Comparison of ENCODE assay signal across 8 cellular contexts in genomic region chr22:36435516-36436415, GRCh38. TPM values are rescaled to one million over a fixed set of nuclear protein-coding genes. Genes with fewer than 3 reads are reported as not detected.
A peak's percentile ranks its signal among the peaks of the same experiment; 100 is the strongest.
DNase-seq lines count a peak whose midpoint lies in the region; ATAC-seq, FAIRE-seq and TF ChIP-seq lines count a peak whose summit lies in the region.
"Had no signal": no experiment of that assay in that cellular context is flagged by ENCODE, and none has a peak within 500 bp of the region (broad histone marks: within the 10 kb centered on the region; RNA-seq: fewer than 3 reads in every experiment).

No MANE protein-coding gene starts in this region.

- H3K9me3 ChIP-seq in OCI-LY1 (ENCODE audit: low read length), result no peaks in the 10 kb centered on the region

- H3K4me2 ChIP-seq in OCI-LY1 (ENCODE audit: low read length), result peak overlapping the region; percentile 40; the same call in 1 of the 2 replicates

- H3K4me1 ChIP-seq in OCI-LY1 (ENCODE audit: insufficient read depth, low read length, severe bottlenecking), result peaks cover 13% of the 10 kb centered on the region

- no peak overlapping the region for H3K4me3 ChIP-seq in OCI-LY1 (ENCODE audit: low read depth, low read length, poor library complexity, severe bottlenecking)
- H3K4me3 ChIP-seq: SK-N-MC had no signal

- DNase-seq in activated gamma-delta T cell treated with anti-CD3 and anti-CD28 coated beads, Interleukin-2, amount 50 U/mL, for 16 hours (ENCODE audit: low read depth), result peak; percentile 55
- peak; percentile 66 for DNase-seq in natural killer cell
- no peak for DNase-seq in D721Med (ENCODE audit: insufficient read length, low spot score)
- no peak for DNase-seq in SW 1271 (lab: John Stamatoyannopoulos, UW)

- H3K4me1 Mint-ChIP-seq in natural killer cell, result peaks cover 10 to 14% of the 10 kb centered on the region in 2 donors

- TF ChIP-seq CTCF in OCI-LY1 (IDR thresholded peaks at IDR 0.05; ENCODE audit: low read length) (no peak), natural killer cell (IDR thresholded peaks at IDR 0.05) (no peak), D721Med (IDR thresholded peaks at IDR 0.05; ENCODE audit: insufficient read depth, missing control alignments) (no peak)

- H3K27me3 Mint-ChIP-seq in natural killer cell (ENCODE audit: low read depth in 2 of 2), result peaks cover 0 to 4% of the 10 kb centered on the region in 2 donors

- peak overlapping the region; percentile 82 to 90 for H3K27ac Mint-ChIP-seq in natural killer cell

- peak; percentile 52 for ATAC-seq in HG02759 (IDR thresholded peaks at IDR 0.05; ENCODE audit: unreplicated experiment)
- peak; percentile 91 to 97 (median 94) for ATAC-seq in natural killer cell
- no peak for ATAC-seq in GM18873 (IDR thresholded peaks at IDR 0.05; ENCODE audit: low FRiP score, unreplicated experiment)

- H4K20me1 ChIP-seq in OCI-LY1 (ENCODE audit: insufficient read depth, low read length), result no peaks in the 10 kb centered on the region

- H3K36me3 Mint-ChIP-seq in natural killer cell, result no peaks in the 10 kb centered on the region

- no peaks in the 10 kb centered on the region for H3K9me2 ChIP-seq in OCI-LY1 (ENCODE audit: low read depth, low read length)

- no peaks in the 10 kb centered on the region for H3F3A ChIP-seq in OCI-LY1 (ENCODE audit: insufficient read depth, low read length)

- H3K9me3 Mint-ChIP-seq in natural killer cell, result no peaks in the 10 kb centered on the region

- no peaks in the 10 kb centered on the region for H3K79me2 ChIP-seq in OCI-LY1 (ENCODE audit: insufficient read depth, low read length)

- peaks cover 4% of the 10 kb centered on the region; the same call in 1 of the 2 replicates for H3K27me3 ChIP-seq in OCI-LY1 (ENCODE audit: insufficient read depth, low read length)

- intact Hi-C loops in natural killer cell (cut with micrococcal nuclease), result loop anchor here (5.0 kb wide), 1 partner anchor 47 kb away; the partner anchor contains the start of gene TXN2

- no peaks in the 10 kb centered on the region for H3K36me3 ChIP-seq in OCI-LY1 (ENCODE audit: insufficient read depth, low read length)

- H2AFZ ChIP-seq in OCI-LY1 (ENCODE audit: low read length), result no peak overlapping the region

- H3K9ac ChIP-seq in OCI-LY1 (ENCODE audit: low read length), result no peak overlapping the region

- H3K27ac ChIP-seq in OCI-LY1 (ENCODE audit: low read depth, low read length, poor library complexity, severe bottlenecking), result no peak overlapping the region
- H3K27ac ChIP-seq: SK-N-MC had no signal

- H3K4me3 Mint-ChIP-seq in natural killer cell, result peak overlapping the region; percentile 69

- FAIRE-seq in D721Med (lab: Jason Lieb, UNC), result no peak

RNA-seq across cellular contexts. Expression of gene TXN2, which starts 45.7 kb away (rescaled TPM):
- 10 to 100 TPM; 35.5 to 45.4 (median 41.5) TPM for total RNA-seq in natural killer cell

RNA-seq across cellular contexts. Expression of gene MYH9, which starts 48.0 kb away (rescaled TPM):
- total RNA-seq in natural killer cell, result 1,000 to 10,000 TPM in 1 of 3 donors, 100 to 1,000 TPM in 2; 803 to 1,038 (median 808) TPM

Comparison
In these comparisons a context has a peak if more than half of its experiments do, and no peak if none do; other contexts are left out.
1. DNase-seq: peak in activated gamma-delta T cell treated with anti-CD3 and anti-CD28 coated beads, Interleukin-2, amount 50 U/mL, for 16 hours (single experiment) and natural killer cell (single experiment); none in D721Med (single experiment) and SW 1271 (0 of 2).